14 cellular contexts compared by ENCODE assay signal in genomic region chr5:143314123-143314522, GRCh38.
A peak's percentile ranks its signal among the peaks of the same experiment; 100 is the strongest.
DNase-seq lines count a peak whose midpoint lies in the region; ATAC-seq, FAIRE-seq and TF ChIP-seq lines count a peak whose summit lies in the region.
"Had no signal": no experiment of that assay in that cellular context is flagged by ENCODE, and none has a peak within 500 bp of the region (broad histone marks: within the 10 kb centered on the region; RNA-seq: fewer than 3 reads in every experiment).

No MANE protein-coding gene starts in this region.

- CTCF ChIA-PET in activated CD4-positive, alpha-beta memory T cell treated with anti-CD3 and anti-CD28 coated beads for 36 hours (lab: Charles Lee), result interaction anchor here (1.4 to 1.6 kb wide), 2 partner anchors 27 to 91 kb away, joined by 3 to 5 read pairs; no protein-coding TSS in a partner anchor
- CTCF ChIA-PET in activated CD4-positive, alpha-beta memory T cell treated with anti-CD3 and anti-CD28 coated beads, Interleukin-2, amount 10 ng/mL, durations not matched to agents 7 days and 5 days (lab: Charles Lee), result no interaction called here
- CTCF ChIA-PET in OCI-LY7 (lab: Charles Lee; ENCODE audit: unreplicated experiment), result interaction anchor here (0.6 kb wide), 1 partner anchor 122 kb away, joined by 3 read pairs; no protein-coding TSS in a partner anchor

- H3K36me3 Mint-ChIP-seq in activated CD4-positive, alpha-beta memory T cell treated with anti-CD3 and anti-CD28 coated beads for 36 hours, result peaks cover 26% of the 10 kb centered on the region
- peaks cover 49% of the 10 kb centered on the region for H3K36me3 Mint-ChIP-seq in activated CD4-positive, alpha-beta memory T cell treated with anti-CD3 and anti-CD28 coated beads, Interleukin-2, amount 10 ng/mL, durations not matched to agents 7 days and 5 days (ENCODE audit: low read depth)

- H4K20me1 ChIP-seq in OCI-LY7 (ENCODE audit: insufficient read depth, low read length), result no peaks in the 10 kb centered on the region

- DNase-seq in activated CD4-positive, alpha-beta memory T cell treated with anti-CD3 and anti-CD28 coated beads for 36 hours, result no peak
- no peak for DNase-seq in activated CD4-positive, alpha-beta memory T cell treated with anti-CD3 and anti-CD28 coated beads, Interleukin-2, amount 10 ng/mL, durations not matched to agents 7 days and 5 days
- DNase-seq in OCI-LY7 (ENCODE audit: low spot score) (no peak), NOMO-1 treated with dmso at 0.1 percent for 144 hours (lab: John Stamatoyannopoulos, UW; ENCODE audit: unreplicated experiment) (no peak)
- DNase-seq: NCI-H1436, NCI-H524 treated with DMSO at 0.1 percent for 48 hours, nucleus accumbens, Right ventricle myocardium superior had no signal

- intact Hi-C loops in activated CD4-positive, alpha-beta memory T cell treated with anti-CD3 and anti-CD28 coated beads for 36 hours (cut with micrococcal nuclease), result loop anchor here (5.0 kb wide), 2 partner anchors 83 to 97 kb away; no protein-coding TSS in a partner anchor
- intact Hi-C loops in OCI-LY7 (cut with micrococcal nuclease; ENCODE audit: unreplicated experiment), result no loop called here

- H3K4me1 ChIP-seq in OCI-LY7 (ENCODE audit: insufficient read depth, low read length, poor library complexity, severe bottlenecking), result peaks cover 18% of the 10 kb centered on the region
- peaks cover 87% of the 10 kb centered on the region for H3K4me1 ChIP-seq in skeletal muscle satellite cell (ENCODE audit: control insufficient read depth, insufficient read depth, low read length)

- peaks cover 56% of the 10 kb centered on the region; the same call in 1 of the 2 replicates for H3K79me2 ChIP-seq in OCI-LY7 (ENCODE audit: insufficient read depth, low read depth, low read length)

- no TSS peak for BruUV-seq in OCI-LY7 (replicated peaks; lab: Mats Ljungman, UMichigan)

- peak overlapping the region; percentile 18 for H3K27ac ChIP-seq in OCI-LY7 (ENCODE audit: low read depth, low read length, poor library complexity, severe bottlenecking)

- no peaks in the 10 kb centered on the region for H3K9me3 Mint-ChIP-seq in activated CD4-positive, alpha-beta memory T cell treated with anti-CD3 and anti-CD28 coated beads for 36 hours
- no peaks in the 10 kb centered on the region for H3K9me3 Mint-ChIP-seq in activated CD4-positive, alpha-beta memory T cell treated with anti-CD3 and anti-CD28 coated beads, Interleukin-2, amount 10 ng/mL, durations not matched to agents 7 days and 5 days

- peak overlapping the region; percentile 49 for H3K4me2 ChIP-seq in OCI-LY7 (ENCODE audit: low read length)
- peak overlapping the region; percentile 40 for H3K4me2 ChIP-seq in skeletal muscle satellite cell (ENCODE audit: low read length)

- no peaks in the 10 kb centered on the region for H3K27me3 ChIP-seq in skeletal muscle satellite cell (ENCODE audit: control insufficient read depth, insufficient read depth, low read length)

- no peaks in the 10 kb centered on the region for H3K27me3 Mint-ChIP-seq in activated CD4-positive, alpha-beta memory T cell treated with anti-CD3 and anti-CD28 coated beads for 36 hours
- H3K27me3 Mint-ChIP-seq in activated CD4-positive, alpha-beta memory T cell treated with anti-CD3 and anti-CD28 coated beads, Interleukin-2, amount 10 ng/mL, durations not matched to agents 7 days and 5 days, result no peaks in the 10 kb centered on the region

- TF ChIP-seq CTCF in OCI-LY7 (conservative IDR thresholded peaks at IDR 0.05; ENCODE audit: low read length), result no peak

- ATAC-seq in HG03135 (IDR thresholded peaks at IDR 0.05; ENCODE audit: unreplicated experiment) (no peak), HG02852 (IDR thresholded peaks at IDR 0.05; ENCODE audit: unreplicated experiment) (no peak)

- no peak overlapping the region for H2AFZ ChIP-seq in OCI-LY7 (ENCODE audit: low read length)

- peak overlapping the region; percentile 32 for H3K9ac ChIP-seq in skeletal muscle satellite cell (ENCODE audit: low read depth, low read length)

- no peak overlapping the region for H3K4me3 Mint-ChIP-seq in activated CD4-positive, alpha-beta memory T cell treated with anti-CD3 and anti-CD28 coated beads for 36 hours
- no peak overlapping the region for H3K4me3 Mint-ChIP-seq in activated CD4-positive, alpha-beta memory T cell treated with anti-CD3 and anti-CD28 coated beads, Interleukin-2, amount 10 ng/mL, durations not matched to agents 7 days and 5 days

- H3K27ac Mint-ChIP-seq in activated CD4-positive, alpha-beta memory T cell treated with anti-CD3 and anti-CD28 coated beads for 36 hours, result peak overlapping the region; percentile 5
- H3K27ac Mint-ChIP-seq in activated CD4-positive, alpha-beta memory T cell treated with anti-CD3 and anti-CD28 coated beads, Interleukin-2, amount 10 ng/mL, durations not matched to agents 7 days and 5 days, result no peak overlapping the region

- peaks cover 68% of the 10 kb centered on the region for H3K4me1 Mint-ChIP-seq in activated CD4-positive, alpha-beta memory T cell treated with anti-CD3 and anti-CD28 coated beads for 36 hours (ENCODE audit: low read depth)
- H3K4me1 Mint-ChIP-seq in activated CD4-positive, alpha-beta memory T cell treated with anti-CD3 and anti-CD28 coated beads, Interleukin-2, amount 10 ng/mL, durations not matched to agents 7 days and 5 days, result peaks cover 29% of the 10 kb centered on the region

- peaks cover 50% of the 10 kb centered on the region for H3K36me3 ChIP-seq in OCI-LY7 (ENCODE audit: insufficient read depth, low read length)
- peaks cover 22% of the 10 kb centered on the region for H3K36me3 ChIP-seq in skeletal muscle satellite cell (ENCODE audit: insufficient read depth, low read length)

- FAIRE-seq in endometrium (lab: Jason Lieb, UNC), result peak; percentile 37
- FAIRE-seq: urothelium cell line had no signal

- POLR2A ChIA-PET in activated CD4-positive, alpha-beta memory T cell treated with anti-CD3 and anti-CD28 coated beads for 36 hours (lab: Charles Lee), result interaction anchor here (0.5 to 1.5 kb wide), 2 partner anchors 100 to 868 kb away, joined by 3 read pairs; no protein-coding TSS in a partner anchor
- POLR2A ChIA-PET in activated CD4-positive, alpha-beta memory T cell treated with anti-CD3 and anti-CD28 coated beads, Interleukin-2, amount 10 ng/mL, durations not matched to agents 7 days and 5 days (lab: Charles Lee), result no interaction called here
- POLR2A ChIA-PET in OCI-LY7 (lab: Charles Lee), result interaction anchor here (0.7 to 1.3 kb wide), 6 partner anchors 29 to 494 kb away, joined by 3 to 4 read pairs (median 3); no protein-coding TSS in a partner anchor

- H3K4me3 ChIP-seq in OCI-LY7 (ENCODE audit: low read depth, low read length, poor library complexity, severe bottlenecking) (no peak overlapping the region), skeletal muscle satellite cell (ENCODE audit: low read length) (no peak overlapping the region)
- H3K4me3 ChIP-seq: lung had no signal

- no peaks in the 10 kb centered on the region for H3K9me2 ChIP-seq in OCI-LY7 (ENCODE audit: insufficient read depth, low read length)

- H3K9me3 ChIP-seq in OCI-LY7 (ENCODE audit: low read length) (no peaks in the 10 kb centered on the region), skeletal muscle satellite cell (replicated peaks; ENCODE audit: low read length) (no peaks in the 10 kb centered on the region)
